Comparison of ENCODE assay signal across 24 cellular contexts in the genomic region with DNA sequence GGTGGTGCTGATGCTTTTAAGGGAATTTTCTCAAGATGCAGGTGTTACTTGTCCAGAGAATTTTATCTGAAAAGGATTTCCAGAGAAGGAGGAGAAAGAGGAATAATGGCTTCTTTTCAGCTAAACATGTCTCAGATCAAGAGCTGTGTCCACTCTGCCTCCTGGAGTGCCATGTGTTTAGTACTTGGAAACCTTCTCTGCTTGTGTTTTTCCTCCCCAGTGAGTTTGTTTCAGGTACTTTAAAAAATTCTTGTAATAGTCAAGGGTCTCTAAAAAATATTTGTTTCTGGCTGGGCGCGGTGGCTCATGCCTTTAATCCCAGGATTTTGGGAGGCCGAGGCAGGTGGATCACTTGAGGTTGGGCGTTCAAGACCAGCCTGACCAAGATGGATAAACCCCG.
"Had no signal": no experiment of that assay in that cellular context is flagged by ENCODE, and none has a peak within 500 bp of the region (broad histone marks: within the 10 kb centered on the region; RNA-seq: fewer than 3 reads in every experiment).

No MANE protein-coding gene starts in this region.

- H3K27me3 Mint-ChIP-seq: naive B cell; stimulated activated naive B cell treated with anti-CD40 and anti-IgM and Interleukin-4, amounts not matched to agents 10 μg/mL and 1 μg/mL and 100 μg/mL, for 72 hours had no signal

- H3K27ac Mint-ChIP-seq: natural killer cell; stimulated activated naive B cell treated with anti-CD40 and anti-IgM and Interleukin-4, amounts not matched to agents 10 μg/mL and 1 μg/mL and 100 μg/mL, for 72 hours had no signal

- H3K4me2 ChIP-seq: smooth muscle cell had no signal

- DNase-seq: hippocampal formation; kidney glomerular epithelial cell; left cardiac atrium; lower lobe of right lung; mammary epithelial cell; mesenchymal stem cell; naive B cell; natural killer cell; pancreas; right lobe of liver; stimulated activated CD4-positive, alpha-beta T cell treated with anti-CD3 and anti-CD28 coated beads, Interleukin-1b, Interleukin-23, amount 100 ng/mL, for 48 hours; stimulated activated CD4-positive, alpha-beta T cell treated with anti-CD3 and anti-CD28 coated beads, Interleukin-2, amount 100 ng/mL, for 48 hours; stimulated activated CD4-positive, alpha-beta T cell treated with anti-CD3 and anti-CD28 coated beads, Interleukin-4, amount 100 ng/mL, for 4 hours; stimulated activated CD8-positive, alpha-beta memory T cell treated with anti-CD3 and anti-CD28 coated beads, Interleukin-4, amount 100 ng/mL, for 48 hours; stimulated activated naive B cell treated with anti-CD40 and anti-IgM and Interleukin-4, amounts not matched to agents 10 μg/mL and 1 μg/mL and 100 μg/mL, for 72 hours; stimulated activated naive CD8-positive, alpha-beta T cell treated with anti-CD3 and anti-CD28 coated beads, Interleukin-15, Interleukin-2, amounts not matched to agents 100 U/mL and 50 U/mL, for 24 hours; stomach; testis; tibial artery; trophoblast cell; upper lobe of right lung had no signal

- H3K36me3 Mint-ChIP-seq: natural killer cell had no signal

- H3K9me3 ChIP-seq: pancreas, right atrium auricular region, right lobe of liver, testis, tibial artery, upper lobe of right lung had no signal

- H3K4me1 ChIP-seq: lower lobe of right lung, pancreas, right atrium auricular region, right lobe of liver, stomach, testis, tibial artery, upper lobe of right lung had no signal

- H3K4me3 Mint-ChIP-seq: naive B cell; natural killer cell; stimulated activated naive B cell treated with anti-CD40 and anti-IgM and Interleukin-4, amounts not matched to agents 10 μg/mL and 1 μg/mL and 100 μg/mL, for 72 hours had no signal

- H3K27me3 ChIP-seq: pancreas, right atrium auricular region, right lobe of liver, stomach, testis, tibial artery, upper lobe of right lung had no signal

- H3K27ac ChIP-seq: lower lobe of right lung, pancreas, right atrium auricular region, right lobe of liver, stomach, testis, tibial artery, upper lobe of right lung had no signal

- ATAC-seq: left cardiac atrium; left lobe of liver; lower lobe of right lung; natural killer cell; pancreas; right lobe of liver; stimulated activated naive B cell treated with anti-CD40 and anti-IgM and Interleukin-4, amounts not matched to agents 10 μg/mL and 1 μg/mL and 100 μg/mL, for 72 hours; stimulated activated naive CD8-positive, alpha-beta T cell treated with anti-CD3 and anti-CD28 coated beads, Interleukin-15, Interleukin-2, amounts not matched to agents 100 U/mL and 50 U/mL, for 24 hours; upper lobe of right lung had no signal

- H3K36me3 ChIP-seq: right lobe of liver had no signal

- H3K4me3 ChIP-seq: lower lobe of right lung, pancreas, right atrium auricular region, right lobe of liver, smooth muscle cell, stomach, testis, tibial artery, upper lobe of right lung had no signal

- H3K9me3 Mint-ChIP-seq: natural killer cell; stimulated activated naive B cell treated with anti-CD40 and anti-IgM and Interleukin-4, amounts not matched to agents 10 μg/mL and 1 μg/mL and 100 μg/mL, for 72 hours had no signal
